In the genomic region with DNA sequence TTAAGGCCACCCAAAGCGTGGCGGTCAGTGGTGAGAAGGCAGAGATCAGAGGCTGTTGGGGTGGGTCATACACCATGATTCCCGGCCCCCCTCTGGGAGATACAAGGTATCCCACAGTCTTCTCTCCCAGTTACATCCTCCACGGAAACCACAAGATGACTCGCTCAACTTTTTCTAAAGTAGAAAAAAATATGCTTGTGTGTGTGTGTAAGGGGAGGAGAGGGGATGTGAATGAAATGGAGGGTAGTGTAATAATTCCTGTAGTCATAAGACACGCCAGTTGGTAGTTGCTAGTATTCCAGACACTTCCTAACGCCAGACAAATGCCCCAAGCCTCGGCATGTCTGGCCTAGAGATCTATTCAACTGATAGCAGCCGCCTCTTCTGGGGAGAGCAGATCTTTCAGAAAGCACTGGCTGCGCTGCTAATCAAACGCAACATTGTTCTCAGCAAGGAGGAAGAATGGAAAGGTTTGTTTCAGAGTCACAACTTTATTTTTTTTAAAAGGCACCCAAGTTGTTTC, we compare ENCODE assay signal across 8 cellular contexts.
DNase-seq lines count a peak whose midpoint lies in the region; ATAC-seq and TF ChIP-seq lines count a peak whose summit lies in the region.

No MANE protein-coding gene starts in this region.

- ATAC-seq in HG02588 (IDR thresholded peaks at IDR 0.05; ENCODE audit: unreplicated experiment) = peak; percentile 2
- peak; percentile 27 for ATAC-seq in body of pancreas
- ATAC-seq in GM21390 (IDR thresholded peaks at IDR 0.05; ENCODE audit: unreplicated experiment) = no peak

- H3K9ac ChIP-seq in NT2/D1 (ENCODE audit: insufficient read length, low read depth) (peak overlapping the region; percentile 2), subcutaneous abdominal adipose tissue (ENCODE audit: low read length in 5 of 5) (peak overlapping the region; percentile 41 to 92 (median 76))

- DNase-seq in DMS79 (lab: John Stamatoyannopoulos, UW) = peak; percentile 91
- no peak for DNase-seq in NT2/D1 (ENCODE audit: low read depth, low spot score)
- no peak for DNase-seq in body of pancreas
- peak; percentile 77 for DNase-seq in kidney epithelial cell (ENCODE audit: low read depth)
- no peak for DNase-seq in putamen (ENCODE audit: low spot score)

- H3K27me3 ChIP-seq in NT2/D1 (ENCODE audit: insufficient read depth, insufficient read length) = peaks cover 14% of the 10 kb centered on the region
- no peaks in the 10 kb centered on the region for H3K27me3 ChIP-seq in body of pancreas
- no peaks in the 10 kb centered on the region for H3K27me3 ChIP-seq in kidney epithelial cell (ENCODE audit: control insufficient read depth, insufficient read depth, low read length)
- H3K27me3 ChIP-seq in subcutaneous abdominal adipose tissue (ENCODE audit: control insufficient read depth in 5 of 5, insufficient read depth in 4 of 5, low read length in 5 of 5) = no peaks in the 10 kb centered on the region

- TF ChIP-seq POLR2A in body of pancreas (IDR thresholded peaks at IDR 0.05) = no peak

- intact Hi-C loops in body of pancreas (cut with DNase I) = no loop called here

- H3K27ac ChIP-seq in body of pancreas (peak overlapping the region; percentile 72 to 98 (median 96)), subcutaneous abdominal adipose tissue (ENCODE audit: low read depth, low read length) (peak overlapping the region; percentile 100)

- H3K4me3 ChIP-seq in NT2/D1 (ENCODE audit: insufficient read length, low read depth) (peak overlapping the region; percentile 15), body of pancreas (no peak overlapping the region), kidney epithelial cell (ENCODE audit: low read depth, low read length) (peak overlapping the region; percentile 12), subcutaneous abdominal adipose tissue (ENCODE audit: low read depth in 1 of 5, low read length in 5 of 5) (peak overlapping the region; percentile 12 to 92 (median 74))

- TF ChIP-seq CTCF in body of pancreas (IDR thresholded peaks at IDR 0.05) = no peak
- no peak for TF ChIP-seq CTCF in kidney epithelial cell (IDR thresholded peaks at IDR 0.05; ENCODE audit: insufficient read depth, low read length, poor library complexity, severe bottlenecking)

- H3K36me3 ChIP-seq in NT2/D1 (ENCODE audit: insufficient read depth, insufficient read length, low read length) (peaks cover 14% of the 10 kb centered on the region), body of pancreas (replicated peaks in 1 of 2; ENCODE audit: insufficient read depth in 1 of 2, low read depth in 2 of 2) (no peaks in the 10 kb centered on the region), kidney epithelial cell (ENCODE audit: control insufficient read depth, insufficient read depth, low read length) (peaks cover 1% of the 10 kb centered on the region), subcutaneous abdominal adipose tissue (ENCODE audit: control insufficient read depth in 5 of 5, insufficient read depth in 5 of 5, low read length in 5 of 5) (peaks cover 0 to 8% (median 0%) of the 10 kb centered on the region in 5 donors)

- H3K9me3 ChIP-seq in NT2/D1 (ENCODE audit: insufficient read depth, low read length) (no peaks in the 10 kb centered on the region), body of pancreas (no peaks in the 10 kb centered on the region), subcutaneous abdominal adipose tissue (ENCODE audit: control insufficient read depth in 5 of 5, low read length in 5 of 5) (no peaks in the 10 kb centered on the region)

- whole genome bisulfite sequencing in body of pancreas, 2 donors = 18 to 21% methylated on average over 11 of the region's 11 CpGs

- H3K4me1 ChIP-seq in NT2/D1 (ENCODE audit: insufficient read depth, insufficient read length) = peaks cover 10% of the 10 kb centered on the region
- peaks cover 41% of the 10 kb centered on the region for H3K4me1 ChIP-seq in body of pancreas
- peaks cover 16 to 46% (median 41%) of the 10 kb centered on the region in 5 donors for H3K4me1 ChIP-seq in subcutaneous abdominal adipose tissue (ENCODE audit: control insufficient read depth in 5 of 5, insufficient read depth in 5 of 5, low read length in 5 of 5)

Comparison
In these comparisons a context has a peak if more than half of its experiments do, and no peak if none do; other contexts are left out.
1. DNase-seq: peak in DMS79 (single experiment) and kidney epithelial cell (single experiment); none in NT2/D1 (single experiment), body of pancreas (0 of 4) and putamen (single experiment).
2. H3K4me3 ChIP-seq: peak in NT2/D1 (single experiment), kidney epithelial cell (single experiment) and subcutaneous abdominal adipose tissue (5 of 5); none in body of pancreas (0 of 2).